ENCODE assay signal across 23 cellular contexts in the genomic region with DNA sequence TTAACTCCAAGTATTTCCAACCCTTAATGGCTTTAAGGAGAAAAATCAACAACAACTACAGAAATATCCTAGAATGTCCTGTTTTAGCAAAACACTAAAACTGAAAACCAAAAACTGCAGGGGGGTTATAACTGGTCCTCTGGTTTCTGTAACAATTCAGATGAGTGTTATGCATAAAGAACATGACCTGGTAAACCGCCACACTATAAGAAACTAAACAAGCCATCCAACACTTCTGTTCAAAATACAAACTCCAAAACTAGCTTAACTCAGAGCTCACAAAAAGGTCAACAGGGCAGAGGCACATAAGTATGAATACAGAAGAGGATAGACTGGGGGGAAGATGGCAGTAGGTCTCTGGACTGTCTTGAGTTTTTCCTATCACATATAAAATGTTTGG.
"Had no signal": no experiment of that assay in that cellular context is flagged by ENCODE, and none has a peak within 500 bp of the region (broad histone marks: within the 10 kb centered on the region; RNA-seq: fewer than 3 reads in every experiment).

No MANE protein-coding gene starts in this region.

- H3K36me3 ChIP-seq: esophagus squamous epithelium, gastroesophageal sphincter, left ventricle myocardium inferior, lower lobe of right lung, spleen, stomach, thoracic aorta, transverse colon had no signal

- H3K4me3 ChIP-seq: esophagus squamous epithelium, gastroesophageal sphincter, left ventricle myocardium inferior, lower lobe of right lung, spleen, stomach, thoracic aorta, transverse colon had no signal

- DNase-seq: dermis blood vessel endothelial cell; esophagus squamous epithelium; foreskin fibroblast; immature natural killer cell; kidney; left cardiac atrium; left ventricle myocardium inferior; lower lobe of right lung; mesenchymal stem cell; midbrain; spleen; stimulated activated CD4-positive, alpha-beta T cell treated with anti-CD3 and anti-CD28 coated beads, Interleukin-15, amount 100 ng/mL, for 24 hours; stimulated activated CD4-positive, alpha-beta T cell treated with anti-CD3 and anti-CD28 coated beads, Interleukin-1b, Interleukin-23, amount 100 ng/mL, for 48 hours; stimulated activated CD4-positive, alpha-beta T cell treated with anti-CD3 and anti-CD28 coated beads, Interleukin-4, amount 100 ng/mL, for 24 hours; stimulated activated naive CD4-positive, alpha-beta T cell; stomach; substantia nigra; transverse colon had no signal

- H3K4me1 ChIP-seq: lower lobe of right lung had no signal

- ATAC-seq: gastroesophageal sphincter, left cardiac atrium, lower lobe of right lung, sciatic nerve had no signal

- H3K36me3 Mint-ChIP-seq: immature natural killer cell had no signal

- H3K27ac Mint-ChIP-seq: immature natural killer cell had no signal

- H3K27ac ChIP-seq: esophagus squamous epithelium, gastroesophageal sphincter, left ventricle myocardium inferior, lower lobe of right lung, spleen, stomach, thoracic aorta, transverse colon had no signal

- H3K4me3 Mint-ChIP-seq: neural crest cell had no signal

- H3K27me3 ChIP-seq: esophagus squamous epithelium, gastroesophageal sphincter, spleen, stomach, transverse colon had no signal

- H3K9me3 Mint-ChIP-seq: immature natural killer cell, neural crest cell had no signal

- H3K9me3 ChIP-seq: esophagus squamous epithelium, gastroesophageal sphincter, left ventricle myocardium inferior, lower lobe of right lung, spleen, stomach, thoracic aorta, transverse colon had no signal

- FAIRE-seq: colon, kidney had no signal
